In the genomic region with DNA sequence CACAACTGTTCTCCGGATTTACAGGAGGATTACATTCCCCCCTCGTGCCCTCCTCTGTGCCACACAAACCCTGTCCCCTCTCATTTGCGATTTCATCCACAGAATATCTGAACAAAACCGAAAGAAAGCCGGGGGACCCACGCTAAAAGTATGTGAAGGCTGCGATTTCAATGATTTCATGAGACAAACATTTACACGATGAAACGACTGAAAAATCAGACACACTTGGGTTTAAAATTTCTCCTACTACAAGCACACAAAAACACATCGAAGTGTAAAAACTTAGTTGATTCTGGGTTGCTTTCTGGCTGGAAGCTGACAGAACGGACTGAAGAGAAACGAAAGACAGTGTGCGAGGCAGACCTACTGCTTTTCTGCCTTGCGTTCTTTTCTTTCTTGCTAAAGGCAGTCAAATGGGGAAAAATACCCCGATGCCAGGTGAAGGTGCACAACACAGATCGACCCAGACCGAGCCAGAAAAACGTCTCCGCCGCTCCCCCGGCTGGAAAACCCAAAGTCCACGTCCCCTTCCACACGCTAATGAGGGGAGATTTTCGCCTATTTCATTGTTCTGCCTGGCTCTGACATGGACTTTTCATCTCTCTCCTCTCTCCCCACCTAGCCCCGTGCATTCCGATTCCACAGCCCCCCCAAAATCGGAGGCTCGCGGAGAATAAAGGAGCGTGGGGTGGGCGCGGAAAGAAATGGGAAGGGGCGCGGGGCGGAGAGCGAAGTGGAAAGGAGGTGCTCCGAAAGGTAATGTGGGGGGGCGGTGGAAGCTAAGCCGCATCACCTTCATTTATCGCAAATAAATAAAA, we compare ENCODE assay signal across 8 cellular contexts. TPM values are rescaled to one million over a fixed set of nuclear protein-coding genes. Genes with fewer than 3 reads are reported as not detected.
A peak's percentile ranks its signal among the peaks of the same experiment; 100 is the strongest.
DNase-seq lines count a peak whose midpoint lies in the region; ATAC-seq and TF ChIP-seq lines count a peak whose summit lies in the region.

No MANE protein-coding gene starts in this region.

- H3K9me3 ChIP-seq in lung (ENCODE audit: control insufficient read depth in 2 of 2, insufficient read depth in 1 of 2, low read length in 1 of 2): no peaks in the 10 kb centered on the region
- H3K9me3 ChIP-seq in stomach smooth muscle (ENCODE audit: control insufficient read depth in 2 of 2, low read length in 2 of 2): no peaks in the 10 kb centered on the region

- H3K4me3 ChIP-seq in lung (peak overlapping the region; percentile 83), stomach smooth muscle (ENCODE audit: low read length in 2 of 2) (peak overlapping the region; percentile 89 to 95)

- H3K27me3 ChIP-seq in lung (ENCODE audit: control insufficient read depth, insufficient read depth): no peaks in the 10 kb centered on the region
- H3K27me3 ChIP-seq in stomach smooth muscle (ENCODE audit: control insufficient read depth in 1 of 2, insufficient read depth in 2 of 2, low read length in 2 of 2): no peaks in the 10 kb centered on the region

- peak; percentile 64 for DNase-seq in DMS79 treated with DMSO at 0.1 percent for 48 hours (lab: John Stamatoyannopoulos, UW)
- no peak for DNase-seq in DMS79 (lab: John Stamatoyannopoulos, UW)
- peak; percentile 54 to 61 for DNase-seq in Kasumi-1 (lab: John Stamatoyannopoulos, UW)
- DNase-seq in ecto neural progenitor cell (ENCODE audit: low spot score): peak; percentile 52
- no peak for DNase-seq in lung (ENCODE audit: low spot score)
- DNase-seq in NCI-H2081 treated with DMSO at 0.1 percent for 48 hours (lab: John Stamatoyannopoulos, UW): no peak

- no peak for ATAC-seq in lung (ENCODE audit: insufficient read depth, low FRiP score)

- H3K36me3 ChIP-seq in lung (ENCODE audit: control insufficient read depth in 2 of 2, insufficient read depth in 2 of 2, low read length in 2 of 2) (peaks cover 0 to 5% of the 10 kb centered on the region in 2 donors), stomach smooth muscle (ENCODE audit: control insufficient read depth in 2 of 2, insufficient read depth in 2 of 2, low read length in 2 of 2) (no peaks in the 10 kb centered on the region)

- TF ChIP-seq CTCF in VCaP (conservative IDR thresholded peaks at IDR 0.05) (no peak), lung (IDR thresholded peaks at IDR 0.05; ENCODE audit: control extremely low read depth, extremely low read depth) (no peak)

- H3K27ac ChIP-seq in VCaP: peak overlapping the region; percentile 100
- H3K27ac ChIP-seq in lung (ENCODE audit: low read depth in 1 of 2, low read length in 1 of 2): peak overlapping the region; percentile 98 to 99
- H3K27ac ChIP-seq in stomach smooth muscle (ENCODE audit: low read length): peak overlapping the region; percentile 82

- WGBS in lung, 2 donors: 0 to 1% methylated on average over 39 to 40 of the region's 40 CpGs

- peaks cover 12 to 24% of the 10 kb centered on the region in 2 donors for H3K4me1 ChIP-seq in lung (ENCODE audit: control insufficient read depth in 2 of 2, insufficient read depth in 2 of 2, low read length in 2 of 2)
- H3K4me1 ChIP-seq in stomach smooth muscle (ENCODE audit: control insufficient read depth, insufficient read depth, low read length): peaks cover 10% of the 10 kb centered on the region

- H3K9ac ChIP-seq in stomach smooth muscle (ENCODE audit: low read length in 2 of 2): peak overlapping the region; percentile 86 to 88

RNA-seq across cellular contexts. Expression of gene HIPK2, which starts 1.1 kb away (rescaled TPM):
- 10 to 100 TPM; 22.6 to 65.1 TPM for total RNA-seq in lung
- polyA plus RNA-seq in lung: 10 to 100 TPM in 1 of 2 donors, 1 to 10 TPM in 1; 8.7 to 13.9 TPM

RNA-seq across cellular contexts. Expression of gene TBXAS1, which starts 52.4 kb away (rescaled TPM):
- total RNA-seq in lung: 10 to 100 TPM; 24.0 to 86.3 TPM
- 100 to 1,000 TPM in 1 of 2 donors, 10 to 100 TPM in 1; 19.6 to 126 TPM for polyA plus RNA-seq in lung

Comparison
In these comparisons a context has a peak if more than half of its experiments do, and no peak if none do; other contexts are left out.
1. DNase-seq: peak in DMS79 treated with DMSO at 0.1 percent for 48 hours (single experiment), Kasumi-1 (2 of 2) and ecto neural progenitor cell (single experiment); none in DMS79 (single experiment), lung (single experiment) and NCI-H2081 treated with DMSO at 0.1 percent for 48 hours (single experiment).
2. Peak in every context shown above with its lines, with median percentiles within 50 percentile points of each other: H3K27ac ChIP-seq.